In genomic region chr22:47781024-47781423, GRCh38 we compare ENCODE assay signal across 14 cellular contexts.
DNase-seq lines count a peak whose midpoint lies in the region; TF ChIP-seq lines count a peak whose summit lies in the region.
"Had no signal": no experiment of that assay in that cellular context is flagged by ENCODE, and none has a peak within 500 bp of the region (broad histone marks: within the 10 kb centered on the region; RNA-seq: fewer than 3 reads in every experiment).

No MANE protein-coding gene starts in this region.

- TF ChIP-seq POLR2A in transverse colon (IDR thresholded peaks at IDR 0.05) = no peak

- H3K4me3 ChIP-seq in transverse colon = no peak overlapping the region
- no peak overlapping the region for H3K4me3 ChIP-seq in coronary artery
- H3K4me3 ChIP-seq: A549, BLaER1, GM12878, GM23338 had no signal

- in situ Hi-C loops in transverse colon (cut with MboI; ENCODE audit: low pct_ligation_motif_present in 1 of 4, low pct_unique_long_range_greater_than_20kb in 1 of 4, low sequenced_read_pairs in 3 of 4) = no loop called here

- H3K27me3 ChIP-seq in transverse colon = peaks cover 8% of the 10 kb centered on the region
- H3K27me3 ChIP-seq: BLaER1 had no signal

- no peak for TF ChIP-seq CTCF in transverse colon (IDR thresholded peaks at IDR 0.05)
- TF ChIP-seq CTCF in coronary artery (IDR thresholded peaks at IDR 0.05) = no peak

- DNase-seq in hippocampal formation (lab: John Stamatoyannopoulos, UW) (peak; percentile 18 to 23), middle frontal gyrus (ENCODE audit: extremely low spot score, low spot score) (peak; percentile 72), superior temporal gyrus (ENCODE audit: extremely low spot score) (peak; percentile 58), transverse colon (no peak), NCI-H526 (lab: John Stamatoyannopoulos, UW) (no peak), coronary artery (ENCODE audit: low spot score) (no peak)
- no peak for DNase-seq in stimulated activated CD4-positive, alpha-beta T cell treated with anti-CD3 and anti-CD28 coated beads, Interleukin-1b, Interleukin-23, amount 100 ng/mL, for 48 hours
- DNase-seq: CD8-positive, alpha-beta memory T cell; H7 had no signal

- WGBS in transverse colon (ENCODE audit: low coverage in 1 of 2), 2 donors = 89% methylated on average over 12 of the region's 12 CpGs; no CpG with 5 or more reads in 1 of the 2 donors

- no peaks in the 10 kb centered on the region for H3K4me1 ChIP-seq in transverse colon
- H3K4me1 ChIP-seq: A549, BLaER1 had no signal

- intact Hi-C loops in transverse colon (cut with DNase I; ENCODE audit: low total_unique reads) = no loop called here

- peaks cover 0 to 4% of the 10 kb centered on the region in 2 donors for H3K9me3 ChIP-seq in transverse colon

- peak overlapping the region; percentile 84 for H3K27ac ChIP-seq in cingulate gyrus (ENCODE audit: low read depth, low read length)
- H3K27ac ChIP-seq in transverse colon = no peak overlapping the region
- no peak overlapping the region for H3K27ac ChIP-seq in coronary artery
- H3K27ac ChIP-seq: A549, BLaER1 had no signal

- no peaks in the 10 kb centered on the region for H3K36me3 ChIP-seq in transverse colon
- H3K36me3 ChIP-seq: BLaER1 had no signal

- no peak for TF ChIP-seq EP300 in transverse colon (IDR thresholded peaks at IDR 0.05; ENCODE audit: low read depth)

Comparison
In these comparisons a context has a peak if more than half of its experiments do, and no peak if none do; other contexts are left out.
1. DNase-seq: peak in hippocampal formation (2 of 2), middle frontal gyrus (single experiment) and superior temporal gyrus (single experiment); none in transverse colon (single experiment), NCI-H526 (0 of 2), stimulated activated CD4-positive, alpha-beta T cell treated with anti-CD3 and anti-CD28 coated beads, Interleukin-1b, Interleukin-23, amount 100 ng/mL, for 48 hours (single experiment) and coronary artery (single experiment).